ENCODE assay signal across 1 cellular context in the genomic region with DNA sequence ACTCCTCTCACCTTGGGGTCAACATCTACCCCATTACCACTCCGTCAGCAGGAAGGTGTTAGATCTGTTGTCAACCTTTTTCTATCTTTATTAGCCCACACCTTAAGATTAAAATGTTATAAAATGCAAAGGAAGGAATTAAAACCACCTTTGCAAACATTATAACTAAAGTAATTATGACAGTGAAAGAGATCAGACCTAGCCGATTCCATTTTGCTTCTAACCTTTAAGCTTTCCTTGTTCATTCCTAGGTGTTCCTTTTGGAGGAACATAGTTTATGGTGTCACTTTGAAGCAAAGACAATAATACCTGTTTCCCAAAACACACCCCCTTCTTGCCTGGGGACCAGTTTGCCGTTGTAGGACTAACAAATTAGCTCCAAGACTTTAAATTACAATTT.
TF ChIP-seq lines count a peak whose summit lies in the region.

No MANE protein-coding gene starts in this region.

TF ChIP-seq in GM23338, 12 proteins besides CTCF, POLR2A, EP300 and RAD21 (continued from another document):
- no peak for TF ChIP-seq REST (IDR thresholded peaks at IDR 0.05; ENCODE audit: unreplicated experiment)
